In the genomic region with DNA sequence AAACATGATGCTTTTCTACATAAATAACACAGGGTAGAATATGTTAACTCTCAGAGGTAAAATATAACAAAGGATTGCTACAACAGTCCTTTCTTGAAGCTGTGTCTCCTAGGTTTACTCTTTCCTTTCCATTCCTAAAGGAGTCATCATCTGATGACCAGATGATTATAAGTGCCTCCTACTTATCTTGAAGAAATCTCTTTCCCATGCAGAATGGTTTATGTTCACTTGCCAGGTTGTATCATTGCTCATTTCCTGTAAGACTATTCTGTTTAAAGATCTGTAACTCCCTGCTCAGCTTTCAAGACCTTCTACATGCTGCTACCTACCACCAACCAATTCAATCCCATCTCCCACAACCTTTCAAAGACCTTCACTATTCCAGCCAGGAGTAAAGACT, we compare ENCODE assay signal across 1 cellular context.
TF ChIP-seq lines count a peak whose summit lies in the region.

No MANE protein-coding gene starts in this region.

TF ChIP-seq in K562, 482 proteins besides CTCF, POLR2A, EP300 and RAD21 (continued from another document):
- TF ChIP-seq ZBTB34 (CRISPR knock-in tag; IDR thresholded peaks at IDR 0.05): no peak
